In the genomic region with DNA sequence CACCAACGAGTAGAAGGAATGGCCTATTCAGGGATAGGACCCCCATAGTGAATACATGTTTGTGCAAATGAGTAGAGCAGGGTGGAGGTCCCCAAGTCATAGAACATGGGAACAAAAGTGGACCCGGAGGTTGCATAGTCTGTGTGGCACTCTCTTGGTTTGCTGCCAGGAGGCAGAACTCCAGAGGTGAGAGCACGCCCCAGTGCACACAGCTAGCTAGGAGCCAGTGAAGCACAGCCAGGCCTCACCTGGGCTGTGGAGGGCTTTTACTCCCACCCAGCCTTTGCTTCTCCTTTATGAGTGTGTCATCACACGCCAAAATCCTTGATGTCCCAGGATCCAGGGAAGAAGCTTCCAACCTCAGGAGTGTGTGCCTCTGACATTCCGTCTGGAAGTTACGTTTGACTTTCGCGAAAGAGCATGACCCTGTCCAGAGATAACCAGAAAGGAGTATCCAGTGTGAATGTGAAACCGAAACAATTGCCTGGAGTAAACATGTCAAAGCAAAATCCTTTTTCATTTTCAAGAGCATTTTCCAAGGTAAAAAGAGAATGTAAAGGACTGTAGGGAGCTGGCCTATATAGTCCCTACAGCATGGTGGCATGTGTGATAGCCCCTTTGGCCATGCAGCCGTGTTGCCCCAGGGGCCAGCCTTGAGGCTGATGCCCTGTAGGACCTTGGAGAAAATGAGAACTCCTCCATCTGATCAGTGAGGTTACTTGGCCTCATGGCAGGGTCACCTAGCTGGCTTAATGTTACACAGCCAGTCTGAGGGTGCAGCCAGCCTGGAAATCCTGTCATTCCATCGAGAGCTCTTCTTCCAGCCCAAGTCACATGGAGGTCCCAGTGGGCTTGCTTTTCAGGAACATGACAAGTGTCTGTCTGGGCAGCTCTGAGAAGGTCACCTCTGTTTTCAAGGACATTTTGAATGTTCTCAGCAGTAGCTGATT, we compare ENCODE assay signal across 13 cellular contexts. TPM values are rescaled to one million over a fixed set of nuclear protein-coding genes. Genes with fewer than 3 reads are reported as not detected.
DNase-seq lines count a peak whose midpoint lies in the region; ATAC-seq and TF ChIP-seq lines count a peak whose summit lies in the region.
"Had no signal": no experiment of that assay in that cellular context is flagged by ENCODE, and none has a peak within 500 bp of the region (broad histone marks: within the 10 kb centered on the region; RNA-seq: fewer than 3 reads in every experiment).

No MANE protein-coding gene starts in this region.

- peak overlapping the region; percentile 16 for H3K4me3 ChIP-seq in epithelial cell of proximal tubule (ENCODE audit: low read depth, low read length)
- no peak overlapping the region for H3K4me3 ChIP-seq in naive thymus-derived CD4-positive, alpha-beta T cell (ENCODE audit: low read length)
- H3K4me3 ChIP-seq: HAP-1, left lung had no signal

- peak overlapping the region; percentile 52 to 90 (median 83) for H3K27ac Mint-ChIP-seq in naive thymus-derived CD4-positive, alpha-beta T cell
- H3K27ac Mint-ChIP-seq in glutamatergic neuron (ENCODE audit: unreplicated experiment): no peak overlapping the region
- H3K27ac Mint-ChIP-seq in activated T-helper 1 cell treated with anti-CD3 and anti-CD28 coated beads, Interleukin-12 subunit alpha, Interleukin-12 subunit beta, Interleukin-2, Interleukin-4 antibody, amounts not matched to agents 30 ng/mL and 10 ng/mL and 1 ng/mL, durations not matched to agents 14 hours and 24 hours and 36 hours: no peak overlapping the region

- CTCF ChIA-PET in naive thymus-derived CD4-positive, alpha-beta T cell (lab: Charles Lee): interaction anchor here (0.9 to 1.2 kb wide), 2 partner anchors 10 to 281 kb away, joined by 3 to 4 read pairs; no protein-coding TSS in a partner anchor

- H3K27ac ChIP-seq in naive thymus-derived CD4-positive, alpha-beta T cell (ENCODE audit: low read depth, low read length): no peak overlapping the region

- H3K4me1 Mint-ChIP-seq in naive thymus-derived CD4-positive, alpha-beta T cell: peaks cover 75 to 100% (median 97%) of the 10 kb centered on the region in 7 donors
- H3K4me1 Mint-ChIP-seq in glutamatergic neuron (ENCODE audit: low read depth, unreplicated experiment): peaks cover 43% of the 10 kb centered on the region
- H3K4me1 Mint-ChIP-seq in activated T-helper 1 cell treated with anti-CD3 and anti-CD28 coated beads, Interleukin-12 subunit alpha, Interleukin-12 subunit beta, Interleukin-2, Interleukin-4 antibody, amounts not matched to agents 30 ng/mL and 10 ng/mL and 1 ng/mL, durations not matched to agents 14 hours and 24 hours and 36 hours (ENCODE audit: low read depth): peaks cover 81% of the 10 kb centered on the region

- no peaks in the 10 kb centered on the region for H3K9me3 ChIP-seq in naive thymus-derived CD4-positive, alpha-beta T cell (ENCODE audit: control insufficient read depth in 2 of 3, low read length in 3 of 3)
- H3K9me3 ChIP-seq: BE2C, HAP-1, left lung had no signal

- H3K27me3 Mint-ChIP-seq in naive thymus-derived CD4-positive, alpha-beta T cell: no peaks in the 10 kb centered on the region
- peaks cover 2% of the 10 kb centered on the region for H3K27me3 Mint-ChIP-seq in glutamatergic neuron (ENCODE audit: unreplicated experiment)
- peaks cover 2% of the 10 kb centered on the region for H3K27me3 Mint-ChIP-seq in activated T-helper 1 cell treated with anti-CD3 and anti-CD28 coated beads, Interleukin-12 subunit alpha, Interleukin-12 subunit beta, Interleukin-2, Interleukin-4 antibody, amounts not matched to agents 30 ng/mL and 10 ng/mL and 1 ng/mL, durations not matched to agents 14 hours and 24 hours and 36 hours (ENCODE audit: insufficient read depth)

- H3K4me3 Mint-ChIP-seq in naive thymus-derived CD4-positive, alpha-beta T cell: peak overlapping the region in 7 of 10 donors; percentile 16 to 82 (median 41)
- no peak overlapping the region for H3K4me3 Mint-ChIP-seq in glutamatergic neuron (ENCODE audit: unreplicated experiment)
- no peak overlapping the region for H3K4me3 Mint-ChIP-seq in activated T-helper 1 cell treated with anti-CD3 and anti-CD28 coated beads, Interleukin-12 subunit alpha, Interleukin-12 subunit beta, Interleukin-2, Interleukin-4 antibody, amounts not matched to agents 30 ng/mL and 10 ng/mL and 1 ng/mL, durations not matched to agents 14 hours and 24 hours and 36 hours

- TF ChIP-seq CTCF in epithelial cell of proximal tubule (conservative IDR thresholded peaks at IDR 0.05; ENCODE audit: low read depth, low read length) (no peak), glutamatergic neuron (IDR thresholded peaks at IDR 0.05; ENCODE audit: partially characterized antibody, unreplicated experiment) (no peak)

- H3K36me3 Mint-ChIP-seq in naive thymus-derived CD4-positive, alpha-beta T cell: peaks cover 17 to 75% (median 34%) of the 10 kb centered on the region in 5 donors
- peaks cover 21% of the 10 kb centered on the region for H3K36me3 Mint-ChIP-seq in glutamatergic neuron (ENCODE audit: unreplicated experiment)
- H3K36me3 Mint-ChIP-seq in activated T-helper 1 cell treated with anti-CD3 and anti-CD28 coated beads, Interleukin-12 subunit alpha, Interleukin-12 subunit beta, Interleukin-2, Interleukin-4 antibody, amounts not matched to agents 30 ng/mL and 10 ng/mL and 1 ng/mL, durations not matched to agents 14 hours and 24 hours and 36 hours (ENCODE audit: low read depth): peaks cover 37% of the 10 kb centered on the region

- H3K27me3 ChIP-seq in naive thymus-derived CD4-positive, alpha-beta T cell (ENCODE audit: control insufficient read depth in 2 of 2, insufficient read depth in 2 of 2, low read length in 2 of 2): no peaks in the 10 kb centered on the region
- H3K27me3 ChIP-seq: BE2C, left lung had no signal

- DNase-seq in Right ventricle myocardium inferior (ENCODE audit: missing footprints): no peak
- DNase-seq in cardiac septum (ENCODE audit: low spot score): no peak
- no peak for DNase-seq in epithelial cell of proximal tubule (ENCODE audit: low read depth)
- no peak for DNase-seq in naive thymus-derived CD4-positive, alpha-beta T cell
- DNase-seq in glutamatergic neuron: no peak
- DNase-seq in activated CD8-positive, alpha-beta memory T cell treated with anti-CD3 and anti-CD28 coated beads, Interleukin-2, amount 50 U/mL, for 4 hours: no peak
- DNase-seq in activated T-helper 1 cell treated with anti-CD3 and anti-CD28 coated beads, Interleukin-12 subunit alpha, Interleukin-12 subunit beta, Interleukin-2, Interleukin-4 antibody, amounts not matched to agents 30 ng/mL and 10 ng/mL and 1 ng/mL, durations not matched to agents 14 hours and 24 hours and 36 hours (ENCODE audit: low spot score): no peak
- DNase-seq: BE2C; effector CD4-positive, alpha-beta T cell; left lung; NCI-H446 treated with DMSO at 0.1 percent for 48 hours had no signal

- H3K36me3 ChIP-seq in naive thymus-derived CD4-positive, alpha-beta T cell (ENCODE audit: control insufficient read depth in 2 of 3, insufficient read depth in 3 of 3, low read length in 3 of 3): peaks cover 19 to 61% (median 23%) of the 10 kb centered on the region in 3 experiments
- H3K36me3 ChIP-seq: HAP-1 had no signal

- ATAC-seq in Right ventricle myocardium inferior (peak; percentile 46), GM18870 (IDR thresholded peaks at IDR 0.05; ENCODE audit: unreplicated experiment) (no peak)
- ATAC-seq in naive thymus-derived CD4-positive, alpha-beta T cell: no peak
- ATAC-seq: left lung had no signal

- POLR2A ChIA-PET in naive thymus-derived CD4-positive, alpha-beta T cell (lab: Charles Lee): interaction anchor here (0.7 to 5.5 kb wide), 2 partner anchors 8 to 149 kb away, joined by 3 to 39 read pairs; partner anchors contain the start of gene TRIB2

- intact Hi-C loops in Right ventricle myocardium inferior (cut with DNase I): no loop called here
- intact Hi-C loops in cardiac septum (cut with DNase I): no loop called here
- intact Hi-C loops in naive thymus-derived CD4-positive, alpha-beta T cell (cut with micrococcal nuclease): loop anchor here in 1 of 2 donors (10.0 kb wide), 1 partner anchor 1571 kb away; the partner anchor contains the start of gene SLC66A3
- intact Hi-C loops in activated T-helper 1 cell treated with anti-CD3 and anti-CD28 coated beads, Interleukin-12 subunit alpha, Interleukin-12 subunit beta, Interleukin-2, Interleukin-4 antibody, amounts not matched to agents 30 ng/mL and 10 ng/mL and 1 ng/mL, durations not matched to agents 14 hours and 24 hours and 36 hours (cut with micrococcal nuclease): no loop called here

- peaks cover 50 to 74% of the 10 kb centered on the region in 2 donors for H3K4me1 ChIP-seq in naive thymus-derived CD4-positive, alpha-beta T cell (ENCODE audit: control insufficient read depth in 2 of 2, insufficient read depth in 2 of 2, low read length in 2 of 2)

- no peaks in the 10 kb centered on the region for H3K9me3 Mint-ChIP-seq in naive thymus-derived CD4-positive, alpha-beta T cell
- H3K9me3 Mint-ChIP-seq in glutamatergic neuron (ENCODE audit: unreplicated experiment): peaks cover 10% of the 10 kb centered on the region
- H3K9me3 Mint-ChIP-seq in activated T-helper 1 cell treated with anti-CD3 and anti-CD28 coated beads, Interleukin-12 subunit alpha, Interleukin-12 subunit beta, Interleukin-2, Interleukin-4 antibody, amounts not matched to agents 30 ng/mL and 10 ng/mL and 1 ng/mL, durations not matched to agents 14 hours and 24 hours and 36 hours: no peaks in the 10 kb centered on the region

RNA-seq across cellular contexts. Expression of gene TRIB2, which starts 8.8 kb away (rescaled TPM):
- 33.4 TPM for total RNA-seq in Right ventricle myocardium inferior
- total RNA-seq in cardiac septum: 49.9 TPM
- total RNA-seq in epithelial cell of proximal tubule: 11.1 and 14.2 TPM in 2 replicates
- 100 to 1,000 TPM in 3 of 5 experiments, 10 to 100 TPM in 2; 63.1 to 125 (median 110) TPM for total RNA-seq in naive thymus-derived CD4-positive, alpha-beta T cell
- 10 to 100 TPM; 41.3 to 57.7 TPM for polyA plus RNA-seq in naive thymus-derived CD4-positive, alpha-beta T cell
- total RNA-seq in glutamatergic neuron (ENCODE audit: unreplicated experiment): 131 TPM
- 6.3 TPM in 2 replicates for total RNA-seq in activated T-helper 1 cell treated with anti-CD3 and anti-CD28 coated beads, Interleukin-12 subunit alpha, Interleukin-12 subunit beta, Interleukin-2, Interleukin-4 antibody, amounts not matched to agents 30 ng/mL and 10 ng/mL and 1 ng/mL, durations not matched to agents 14 hours and 24 hours and 36 hours

Comparison
In these comparisons a context has a peak if more than half of its experiments do, and no peak if none do; other contexts are left out.
1. H3K27ac Mint-ChIP-seq: peak in naive thymus-derived CD4-positive, alpha-beta T cell (9 of 9); none in glutamatergic neuron (single experiment) and activated T-helper 1 cell treated with anti-CD3 and anti-CD28 coated beads, Interleukin-12 subunit alpha, Interleukin-12 subunit beta, Interleukin-2, Interleukin-4 antibody, amounts not matched to agents 30 ng/mL and 10 ng/mL and 1 ng/mL, durations not matched to agents 14 hours and 24 hours and 36 hours (single experiment).
2. H3K4me3 Mint-ChIP-seq: peak in naive thymus-derived CD4-positive, alpha-beta T cell (7 of 10); none in glutamatergic neuron (single experiment) and activated T-helper 1 cell treated with anti-CD3 and anti-CD28 coated beads, Interleukin-12 subunit alpha, Interleukin-12 subunit beta, Interleukin-2, Interleukin-4 antibody, amounts not matched to agents 30 ng/mL and 10 ng/mL and 1 ng/mL, durations not matched to agents 14 hours and 24 hours and 36 hours (single experiment).